16 cellular contexts compared by ENCODE assay signal in the genomic region with DNA sequence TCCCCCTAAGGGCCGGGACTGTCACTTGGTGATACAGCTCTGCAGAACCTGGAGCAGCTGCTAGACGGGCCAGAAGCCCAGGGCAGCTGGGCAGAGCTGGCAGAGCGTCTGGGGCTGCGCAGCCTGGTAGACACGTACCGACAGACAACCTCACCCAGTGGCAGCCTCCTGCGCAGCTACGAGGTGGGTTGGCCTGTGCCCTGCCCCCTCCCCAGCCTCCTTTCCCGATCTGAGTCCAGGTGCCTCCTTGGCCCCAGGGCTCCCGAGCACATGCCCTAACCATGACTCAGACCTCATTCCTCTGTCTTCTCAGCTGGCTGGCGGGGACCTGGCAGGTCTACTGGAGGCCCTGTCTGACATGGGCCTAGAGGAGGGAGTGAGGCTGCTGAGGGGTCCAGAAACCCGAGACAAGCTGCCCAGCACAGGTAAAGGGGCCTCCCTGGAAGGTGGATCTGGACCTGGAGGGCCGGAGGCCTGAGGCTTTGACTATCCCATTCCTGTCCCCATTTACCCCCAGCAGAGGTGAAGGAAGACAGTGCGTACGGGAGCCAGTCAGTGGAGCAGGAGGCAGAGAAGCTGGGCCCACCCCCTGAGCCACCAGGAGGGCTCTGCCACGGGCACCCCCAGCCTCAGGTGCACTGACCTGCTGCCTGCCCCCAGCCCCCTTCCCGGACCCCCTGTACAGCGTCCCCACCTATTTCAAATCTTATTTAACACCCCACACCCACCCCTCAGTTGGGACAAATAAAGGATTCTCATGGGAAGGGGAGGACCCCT. TPM values are rescaled to one million over a fixed set of nuclear protein-coding genes. Genes with fewer than 3 reads are reported as not detected.
DNase-seq lines count a peak whose midpoint lies in the region; ATAC-seq, FAIRE-seq and TF ChIP-seq lines count a peak whose summit lies in the region.
"Had no signal": no experiment of that assay in that cellular context is flagged by ENCODE, and none has a peak within 500 bp of the region (broad histone marks: within the 10 kb centered on the region; RNA-seq: fewer than 3 reads in every experiment).

No MANE protein-coding gene starts in this region.

- DNase-seq in DMS53 (lab: John Stamatoyannopoulos, UW), result peak; percentile 49
- DNase-seq in DMS53 treated with DMSO at 0.1 percent for 48 hours (lab: John Stamatoyannopoulos, UW; ENCODE audit: unreplicated experiment), result no peak
- no peak for DNase-seq in NT2/D1 (ENCODE audit: low read depth, low spot score)
- DNase-seq in endothelial cell of umbilical vein (ENCODE audit: low read depth, low spot score), result no peak
- no peak for DNase-seq in smooth muscle cell (lab: John Stamatoyannopoulos, UW; ENCODE audit: unreplicated experiment)
- DNase-seq in NCI-H526 (lab: John Stamatoyannopoulos, UW), result no peak
- DNase-seq: activated CD4-positive, CD25-positive, alpha-beta regulatory T cell; activated gamma-delta T cell; naive B cell; NCI-H1694 treated with DMSO at 0.1 percent for 48 hours; OCI-M1; stimulated activated naive CD4-positive, alpha-beta T cell had no signal

- H3K9me3 ChIP-seq in NT2/D1 (ENCODE audit: insufficient read depth, low read length) (no peaks in the 10 kb centered on the region), endothelial cell of umbilical vein (replicated peaks; ENCODE audit: control insufficient read depth, insufficient read depth, low read length) (no peaks in the 10 kb centered on the region), smooth muscle cell (replicated peaks; ENCODE audit: low read depth) (no peaks in the 10 kb centered on the region)

- H3K4me1 ChIP-seq in NT2/D1 (ENCODE audit: insufficient read depth, insufficient read length), result peaks cover 23% of the 10 kb centered on the region
- peaks cover 3% of the 10 kb centered on the region for H3K4me1 ChIP-seq in endothelial cell of umbilical vein (ENCODE audit: control insufficient read depth, extremely low read depth, insufficient read depth, low read length)
- H3K4me1 ChIP-seq in smooth muscle cell (ENCODE audit: low read depth), result no peaks in the 10 kb centered on the region

- ATAC-seq in HG03159 (IDR thresholded peaks at IDR 0.05; ENCODE audit: unreplicated experiment) (no peak), GM21447 (IDR thresholded peaks at IDR 0.05; ENCODE audit: unreplicated experiment) (no peak)

- no peaks in the 10 kb centered on the region for H3K9me1 ChIP-seq in endothelial cell of umbilical vein (replicated peaks; ENCODE audit: control insufficient read depth, extremely low read depth, insufficient read depth, low read length)

- CTCF ChIA-PET in endothelial cell of umbilical vein (lab: Charles Lee), result interaction anchor here (0.9 to 5.8 kb wide), 5 partner anchors 20 to 233 kb away, joined by 3 to 54 read pairs (median 42); a partner anchor contains a TSS

- dilution Hi-C loops in endothelial cell of umbilical vein (cut with MboI; ENCODE audit: extremely low pct_ligation_motif_present, low sequenced_read_pairs), result no loop called here

- no TSS peak for BruUV-seq in endothelial cell of umbilical vein (replicated peaks; lab: Mats Ljungman, UMichigan)

- H4K20me1 ChIP-seq in endothelial cell of umbilical vein (replicated peaks; ENCODE audit: control insufficient read depth, extremely low read depth, insufficient read depth, low read length), result no peaks in the 10 kb centered on the region
- peaks cover 2% of the 10 kb centered on the region for H4K20me1 ChIP-seq in smooth muscle cell (ENCODE audit: low read depth)

- H2AFZ ChIP-seq in endothelial cell of umbilical vein (ENCODE audit: low read depth, low read length) (no peak overlapping the region), smooth muscle cell (ENCODE audit: low read depth) (no peak overlapping the region)

- H3K4me3 ChIP-seq in NT2/D1 (ENCODE audit: insufficient read length, low read depth) (no peak overlapping the region), endothelial cell of umbilical vein (replicated peaks in 1 of 3; ENCODE audit: insufficient read depth in 1 of 3, low read depth in 1 of 3, low read length in 3 of 3) (no peak overlapping the region), smooth muscle cell (no peak overlapping the region)

- FAIRE-seq in endothelial cell of umbilical vein (lab: Jason Lieb, UNC), result peak; percentile 4
- FAIRE-seq: A204.1 had no signal

- H3K79me2 ChIP-seq in endothelial cell of umbilical vein (ENCODE audit: control insufficient read depth, insufficient read depth, low read length), result no peaks in the 10 kb centered on the region
- peaks cover 2% of the 10 kb centered on the region for H3K79me2 ChIP-seq in smooth muscle cell (ENCODE audit: low read depth)

- WGBS in smooth muscle cell (ENCODE audit: low lambda C conversion rate), result 61% methylated on average over 18 of the region's 18 CpGs

- H3K27me3 ChIP-seq in NT2/D1 (ENCODE audit: insufficient read depth, insufficient read length) (no peaks in the 10 kb centered on the region), endothelial cell of umbilical vein (ENCODE audit: control insufficient read depth in 2 of 2, insufficient read depth in 2 of 2, low read length in 2 of 2) (no peaks in the 10 kb centered on the region), smooth muscle cell (ENCODE audit: low read depth) (no peaks in the 10 kb centered on the region)

- H3K36me3 ChIP-seq in NT2/D1 (ENCODE audit: insufficient read depth, insufficient read length, low read length) (peaks cover 65% of the 10 kb centered on the region), endothelial cell of umbilical vein (ENCODE audit: control insufficient read depth in 2 of 2, extremely low read depth in 1 of 2, insufficient read depth in 2 of 2, low read length in 2 of 2) (peaks cover 0 to 29% of the 10 kb centered on the region in 2 experiments), smooth muscle cell (ENCODE audit: low read depth) (no peaks in the 10 kb centered on the region)

- TF ChIP-seq CTCF in endothelial cell of umbilical vein (IDR thresholded peaks at IDR 0.05; ENCODE audit: extremely low read depth in 1 of 2, insufficient read depth in 1 of 2, low read depth in 1 of 2, low read length in 2 of 2) (no peak), smooth muscle cell (IDR thresholded peaks at IDR 0.05; ENCODE audit: borderline replicate concordance, insufficient read depth, poor library complexity, severe bottlenecking) (no peak)

- no peak overlapping the region for H3K4me2 ChIP-seq in endothelial cell of umbilical vein (ENCODE audit: insufficient read depth, low read length)
- no peak overlapping the region for H3K4me2 ChIP-seq in smooth muscle cell

- H3K9ac ChIP-seq in NT2/D1 (ENCODE audit: insufficient read length, low read depth) (peak overlapping the region; percentile 44), endothelial cell of umbilical vein (replicated peaks; ENCODE audit: extremely low read depth, insufficient read depth, low read length) (no peak overlapping the region), smooth muscle cell (ENCODE audit: low read depth) (no peak overlapping the region)

- POLR2A ChIA-PET in endothelial cell of umbilical vein (lab: Charles Lee), result no interaction called here

- H3K27ac ChIP-seq in endothelial cell of umbilical vein (ENCODE audit: insufficient read depth, low read depth, low read length) (no peak overlapping the region), smooth muscle cell (ENCODE audit: low read depth) (peak overlapping the region; percentile 69)

- intact Hi-C loops in endothelial cell of umbilical vein (cut with micrococcal nuclease), result no loop called here

- no peaks in the 10 kb centered on the region for H3F3A ChIP-seq in smooth muscle cell (ENCODE audit: low read depth)

- no peak for TF ChIP-seq POLR2A in endothelial cell of umbilical vein (IDR thresholded peaks at IDR 0.05; ENCODE audit: low read depth, low read length)

RNA-seq across cellular contexts. Expression of a gene that starts 6.4 kb away (rescaled TPM):
- total RNA-seq in endothelial cell of umbilical vein (21.9 and 25.6 TPM in 2 replicates), smooth muscle cell (32.6 and 35.9 TPM in 2 replicates)
- polyA plus RNA-seq in endothelial cell of umbilical vein (21.0 and 23.0 TPM in 2 replicates), smooth muscle cell (38.1 and 44.3 TPM in 2 replicates)
- 13.8 and 20.2 TPM in 2 replicates for polyA plus RNA-seq in endothelial cell of umbilical vein (2011; cell fraction: cytosol; rRNA removed)
- polyA plus RNA-seq in endothelial cell of umbilical vein (2011; cell fraction: nucleus; rRNA removed), result 53.7 and 67.4 TPM in 2 replicates
- polyA plus RNA-seq in endothelial cell of umbilical vein (2012), result 17.7 and 31.9 TPM in 2 replicates
- 9.5 and 11.2 TPM in 2 replicates for polyA minus RNA-seq in endothelial cell of umbilical vein
- polyA minus RNA-seq in endothelial cell of umbilical vein (2011; cell fraction: cytosol; rRNA and poly(A)+ RNA removed), result 27.7 TPM
- 11.3 and 18.8 TPM in 2 replicates for polyA minus RNA-seq in endothelial cell of umbilical vein (2011; cell fraction: nucleus; rRNA and poly(A)+ RNA removed)

RNA-seq across cellular contexts. Expression of a gene that starts 16.7 kb away (rescaled TPM):
- 0.18 and 0.40 TPM in 2 replicates for total RNA-seq in endothelial cell of umbilical vein
- polyA plus RNA-seq in endothelial cell of umbilical vein, result 0.08 and 0.10 TPM in 2 replicates
- polyA plus RNA-seq in endothelial cell of umbilical vein (2011; cell fraction: cytosol; rRNA removed), result 0.07 TPM in 1 of 2 replicates, not detected in the other
- polyA plus RNA-seq in endothelial cell of umbilical vein (2011; cell fraction: nucleus; rRNA removed), result 0.24 and 0.29 TPM in 2 replicates
- 0.86 and 2.6 TPM in 2 replicates for polyA plus RNA-seq in endothelial cell of umbilical vein (2012)
- polyA minus RNA-seq in endothelial cell of umbilical vein, result not detected in 2 replicates
- polyA minus RNA-seq in endothelial cell of umbilical vein (2011; cell fraction: cytosol; rRNA and poly(A)+ RNA removed), result not detected
- 0.29 TPM in 1 of 2 replicates, not detected in the other for polyA minus RNA-seq in endothelial cell of umbilical vein (2011; cell fraction: nucleus; rRNA and poly(A)+ RNA removed)
- total RNA-seq in smooth muscle cell, result 4.1 and 29.1 TPM in 2 replicates
- polyA plus RNA-seq in smooth muscle cell, result 31.6 and 33.5 TPM in 2 replicates

RNA-seq across cellular contexts. Expression of a gene that starts 18.7 kb away (rescaled TPM):
- total RNA-seq in endothelial cell of umbilical vein (9.9 and 10.7 TPM in 2 replicates), smooth muscle cell (8.2 and 14.1 TPM in 2 replicates)
- polyA plus RNA-seq in endothelial cell of umbilical vein (15.3 and 21.6 TPM in 2 replicates), smooth muscle cell (27.9 and 29.0 TPM in 2 replicates)
- 5.9 and 10.1 TPM in 2 replicates for polyA plus RNA-seq in endothelial cell of umbilical vein (2011; cell fraction: cytosol; rRNA removed)
- 11.6 and 11.7 TPM in 2 replicates for polyA plus RNA-seq in endothelial cell of umbilical vein (2011; cell fraction: nucleus; rRNA removed)
- polyA plus RNA-seq in endothelial cell of umbilical vein (2012), result 4.3 and 6.2 TPM in 2 replicates
- polyA minus RNA-seq in endothelial cell of umbilical vein, result 1.4 and 2.0 TPM in 2 replicates
- 8.5 TPM for polyA minus RNA-seq in endothelial cell of umbilical vein (2011; cell fraction: cytosol; rRNA and poly(A)+ RNA removed)
- polyA minus RNA-seq in endothelial cell of umbilical vein (2011; cell fraction: nucleus; rRNA and poly(A)+ RNA removed), result 1.5 and 1.8 TPM in 2 replicates

RNA-seq across cellular contexts. Expression of a gene that starts 30.5 kb away (rescaled TPM):
- total RNA-seq in endothelial cell of umbilical vein, result 61.5 and 62.6 TPM in 2 replicates
- polyA plus RNA-seq in endothelial cell of umbilical vein, result 82.3 and 96.7 TPM in 2 replicates
- 79.5 and 108 TPM in 2 replicates for polyA plus RNA-seq in endothelial cell of umbilical vein (2011; cell fraction: cytosol; rRNA removed)
- polyA plus RNA-seq in endothelial cell of umbilical vein (2011; cell fraction: nucleus; rRNA removed), result 119 and 127 TPM in 2 replicates
- polyA plus RNA-seq in endothelial cell of umbilical vein (2012), result 56.6 and 83.3 TPM in 2 replicates
- 26.5 and 27.4 TPM in 2 replicates for polyA minus RNA-seq in endothelial cell of umbilical vein
- polyA minus RNA-seq in endothelial cell of umbilical vein (2011; cell fraction: cytosol; rRNA and poly(A)+ RNA removed), result 32.0 TPM
- polyA minus RNA-seq in endothelial cell of umbilical vein (2011; cell fraction: nucleus; rRNA and poly(A)+ RNA removed), result 7.5 and 12.2 TPM in 2 replicates
- 24.7 and 40.9 TPM in 2 replicates for total RNA-seq in smooth muscle cell
- 111 and 112 TPM in 2 replicates for polyA plus RNA-seq in smooth muscle cell

RNA-seq across cellular contexts. Expression of a gene that starts 49.4 kb away (rescaled TPM):
- total RNA-seq in endothelial cell of umbilical vein (not detected in 2 replicates), smooth muscle cell (0.09 TPM in 1 of 2 replicates, not detected in the other)
- polyA plus RNA-seq in endothelial cell of umbilical vein (0.08 TPM in 1 of 2 replicates, not detected in the other), smooth muscle cell (0.62 and 0.80 TPM in 2 replicates)
- 0.04 TPM in 1 of 2 replicates, not detected in the other for polyA plus RNA-seq in endothelial cell of umbilical vein (2011; cell fraction: cytosol; rRNA removed)
- not detected in 2 replicates for polyA plus RNA-seq in endothelial cell of umbilical vein (2011; cell fraction: nucleus; rRNA removed)
- not detected in 2 replicates for polyA plus RNA-seq in endothelial cell of umbilical vein (2012)
- polyA minus RNA-seq in endothelial cell of umbilical vein, result not detected in 2 replicates
- polyA minus RNA-seq in endothelial cell of umbilical vein (2011; cell fraction: cytosol; rRNA and poly(A)+ RNA removed), result not detected
- polyA minus RNA-seq in endothelial cell of umbilical vein (2011; cell fraction: nucleus; rRNA and poly(A)+ RNA removed), result not detected in 2 replicates
- total RNA-seq: dermis microvascular lymphatic vessel endothelial cell had no signal
